In genomic region chr1:156480411-156481192, GRCh38 we compare ENCODE assay signal across 9 cellular contexts. TPM values are rescaled to one million over a fixed set of nuclear protein-coding genes. Genes with fewer than 3 reads are reported as not detected.
DNase-seq lines count a peak whose midpoint lies in the region; TF ChIP-seq lines count a peak whose summit lies in the region.
"Had no signal": no experiment of that assay in that cellular context is flagged by ENCODE, and none has a peak within 500 bp of the region (broad histone marks: within the 10 kb centered on the region; RNA-seq: fewer than 3 reads in every experiment).

No MANE protein-coding gene starts in this region.

- peaks cover 35% of the 10 kb centered on the region for H3K4me1 Mint-ChIP-seq in activated CD4-positive, alpha-beta T cell treated with anti-CD3 and anti-CD28 coated beads, Interleukin-2, amount 10 ng/mL, durations not matched to agents 7 days and 5 days
- H3K4me1 Mint-ChIP-seq in mesothelial cell of epicardium = no peaks in the 10 kb centered on the region

- POLR2A ChIA-PET in activated CD4-positive, alpha-beta T cell treated with anti-CD3 and anti-CD28 coated beads, Interleukin-2, amount 10 ng/mL, durations not matched to agents 7 days and 5 days (lab: Charles Lee) = interaction anchor here (1.7 kb wide), 1 partner anchor 20 kb away, joined by 7 read pairs; the partner anchor contains the start of gene MEF2D

- H3K4me3 ChIP-seq in GM12865 (ENCODE audit: low read depth, low read length) (peak overlapping the region; percentile 21), coronary artery (peak overlapping the region; percentile 40)
- no peak overlapping the region for H3K4me3 ChIP-seq in Jurkat, Clone E6-1 (ENCODE audit: low read length)
- H3K4me3 ChIP-seq: SJCRH30 had no signal

- H3K27me3 Mint-ChIP-seq in activated CD4-positive, alpha-beta T cell treated with anti-CD3 and anti-CD28 coated beads, Interleukin-2, amount 10 ng/mL, durations not matched to agents 7 days and 5 days = no peaks in the 10 kb centered on the region
- no peaks in the 10 kb centered on the region for H3K27me3 Mint-ChIP-seq in mesothelial cell of epicardium (ENCODE audit: low read depth)

- H3K36me3 Mint-ChIP-seq in activated CD4-positive, alpha-beta T cell treated with anti-CD3 and anti-CD28 coated beads, Interleukin-2, amount 10 ng/mL, durations not matched to agents 7 days and 5 days (ENCODE audit: low read depth) = peaks cover 55% of the 10 kb centered on the region
- peaks cover 26% of the 10 kb centered on the region for H3K36me3 Mint-ChIP-seq in mesothelial cell of epicardium

- peak; percentile 88 for TF ChIP-seq CTCF in GM12865 (IDR thresholded peaks at IDR 0.05; ENCODE audit: insufficient read depth, low read depth, low read length, missing control alignments)
- no peak for TF ChIP-seq CTCF in coronary artery (IDR thresholded peaks at IDR 0.05)
- TF ChIP-seq CTCF in mesothelial cell of epicardium (IDR thresholded peaks at IDR 0.05; ENCODE audit: unreplicated experiment) = peak; percentile 59

- H3K27ac ChIP-seq in coronary artery = peak overlapping the region; percentile 91 to 98
- H3K27ac ChIP-seq: SJCRH30 had no signal

- CTCF ChIA-PET in activated CD4-positive, alpha-beta T cell treated with anti-CD3 and anti-CD28 coated beads, Interleukin-2, amount 10 ng/mL, durations not matched to agents 7 days and 5 days (lab: Charles Lee) = interaction anchor here (0.6 to 5.3 kb wide), 29 partner anchors 9 to 931 kb away, joined by 3 to 46 read pairs (median 4); partner anchors contain the start of genes MEF2D and NAXE

- H3K4me3 Mint-ChIP-seq in activated CD4-positive, alpha-beta T cell treated with anti-CD3 and anti-CD28 coated beads, Interleukin-2, amount 10 ng/mL, durations not matched to agents 7 days and 5 days = no peak overlapping the region
- H3K4me3 Mint-ChIP-seq in mesothelial cell of epicardium = no peak overlapping the region

- peak overlapping the region; percentile 22 for H3K27ac Mint-ChIP-seq in activated CD4-positive, alpha-beta T cell treated with anti-CD3 and anti-CD28 coated beads, Interleukin-2, amount 10 ng/mL, durations not matched to agents 7 days and 5 days
- H3K27ac Mint-ChIP-seq in mesothelial cell of epicardium = peak overlapping the region; percentile 39

- DNase-seq in GM12865 (ENCODE audit: low read depth) = peak; percentile 83
- DNase-seq in Jurkat, Clone E6-1 (ENCODE audit: low read depth, low spot score) = peak; percentile 60
- peak; percentile 85 for DNase-seq in activated CD4-positive, alpha-beta T cell treated with anti-CD3 and anti-CD28 coated beads, Interleukin-2, amount 10 ng/mL, durations not matched to agents 7 days and 5 days
- no peak for DNase-seq in coronary artery (ENCODE audit: low spot score)
- DNase-seq in mesothelial cell of epicardium (ENCODE audit: low spot score in 2 of 2, unreplicated experiment in 2 of 2) = peak; percentile 55 to 63
- peak; percentile 56 for DNase-seq in stimulated activated CD8-positive, alpha-beta memory T cell treated with anti-CD3 and anti-CD28 coated beads, Interleukin-7, amount 100 ng/mL, for 24 hours (ENCODE audit: low read depth)
- no peak for DNase-seq in NCI-H2171 (lab: John Stamatoyannopoulos, UW)
- no peak for DNase-seq in cerebellar nuclear complex (lab: John Stamatoyannopoulos, UW)

- no peaks in the 10 kb centered on the region for H3K9me3 Mint-ChIP-seq in activated CD4-positive, alpha-beta T cell treated with anti-CD3 and anti-CD28 coated beads, Interleukin-2, amount 10 ng/mL, durations not matched to agents 7 days and 5 days
- no peaks in the 10 kb centered on the region for H3K9me3 Mint-ChIP-seq in mesothelial cell of epicardium

RNA-seq across cellular contexts. Expression of gene MEF2D, which starts 20.0 kb away (rescaled TPM):
- polyA plus RNA-seq in Jurkat, Clone E6-1 (2012; ENCODE audit: insufficient read depth, insufficient read length) = 16.9 TPM
- 10 to 100 TPM; 34.0 to 39.4 TPM for total RNA-seq in activated CD4-positive, alpha-beta T cell treated with anti-CD3 and anti-CD28 coated beads, Interleukin-2, amount 10 ng/mL, durations not matched to agents 7 days and 5 days
- total RNA-seq in mesothelial cell of epicardium = 37.4 to 40.9 TPM (median 37.8 TPM) in 3 replicates

Comparison
In these comparisons a context has a peak if more than half of its experiments do, and no peak if none do; other contexts are left out.
1. DNase-seq: peak in GM12865 (single experiment), Jurkat, Clone E6-1 (single experiment), activated CD4-positive, alpha-beta T cell treated with anti-CD3 and anti-CD28 coated beads, Interleukin-2, amount 10 ng/mL, durations not matched to agents 7 days and 5 days (single experiment), mesothelial cell of epicardium (2 of 2) and stimulated activated CD8-positive, alpha-beta memory T cell treated with anti-CD3 and anti-CD28 coated beads, Interleukin-7, amount 100 ng/mL, for 24 hours (single experiment); none in coronary artery (single experiment), NCI-H2171 (single experiment) and cerebellar nuclear complex (0 of 2).